ENCODE assay signal across 23 cellular contexts in genomic region chr17:51653902-51654301, GRCh38.
DNase-seq lines count a peak whose midpoint lies in the region; ATAC-seq lines count a peak whose summit lies in the region.
"Had no signal": no experiment of that assay in that cellular context is flagged by ENCODE, and none has a peak within 500 bp of the region (broad histone marks: within the 10 kb centered on the region; RNA-seq: fewer than 3 reads in every experiment).

No MANE protein-coding gene starts in this region.

- no peak overlapping the region for H3K4me3 ChIP-seq in trophoblast cell (ENCODE audit: low read depth, low read length)
- H3K4me3 ChIP-seq: esophagus muscularis mucosa, upper lobe of left lung had no signal

- DNase-seq in NCI-H82 (lab: John Stamatoyannopoulos, UW), result peak; percentile 47
- no peak for DNase-seq in NCI-H82 treated with DMSO at 0.1 percent for 48 hours (lab: John Stamatoyannopoulos, UW; ENCODE audit: unreplicated experiment)
- DNase-seq in RKO (ENCODE audit: low spot score), result peak; percentile 68
- DNase-seq in globus pallidus (ENCODE audit: low spot score), result peak; percentile 26
- DNase-seq in putamen (ENCODE audit: low spot score), result peak; percentile 5
- no peak for DNase-seq in HuH-7.5 (ENCODE audit: low spot score)
- no peak for DNase-seq in trophoblast cell
- DNase-seq: 8988T; activated CD4-positive, CD25-positive, alpha-beta regulatory T cell; activated CD8-positive, alpha-beta memory T cell treated with anti-CD3 and anti-CD28 coated beads for 24 hours; activated naive CD8-positive, alpha-beta T cell treated with anti-CD3 and anti-CD28 coated beads, Interleukin-2, amount 10 ng/mL, durations not matched to agents 7 days and 5 days; IMR-90; kidney; NCI-H2081 treated with DMSO at 0.1 percent for 48 hours; NK-92 treated with Interleukin-12 subunit alpha and Interleukin-12 subunit beta, amount 100 ng/mL, for 24 hours; retina; stimulated activated CD4-positive, alpha-beta T cell treated with anti-CD3 and anti-CD28 coated beads, Interleukin-15, amount 100 ng/mL, for 24 hours; stimulated activated naive CD8-positive, alpha-beta T cell treated with anti-CD3 and anti-CD28 coated beads, Interleukin-15, Interleukin-2, amounts not matched to agents 100 U/mL and 50 U/mL, for 24 hours; upper lobe of left lung had no signal

- H4K8ac ChIP-seq in trophoblast cell (ENCODE audit: low read depth, low read length), result no peak overlapping the region

- H2AFZ ChIP-seq in trophoblast cell (ENCODE audit: insufficient read depth, low read length, poor library complexity), result no peak overlapping the region

- WGBS in trophoblast cell (ENCODE audit: extremely low coverage, insufficient coverage, insufficient read length), result no CpG with 5 or more reads among the region's 5 CpGs

- ATAC-seq in GM18873 (IDR thresholded peaks at IDR 0.05; ENCODE audit: low FRiP score, unreplicated experiment), result no peak
- ATAC-seq: stimulated activated naive CD8-positive, alpha-beta T cell treated with anti-CD3 and anti-CD28 coated beads, Interleukin-15, Interleukin-2, amounts not matched to agents 100 U/mL and 50 U/mL, for 24 hours had no signal

- no peak overlapping the region for H2BK5ac ChIP-seq in trophoblast cell (ENCODE audit: low read depth, low read length, poor library complexity)

- H3K79me2 ChIP-seq in trophoblast cell (ENCODE audit: control insufficient read depth, insufficient read depth, low read length, poor library complexity), result no peaks in the 10 kb centered on the region

- H3K36me3 ChIP-seq in trophoblast cell (ENCODE audit: control insufficient read depth in 1 of 2, insufficient read depth in 2 of 2, low read length in 2 of 2), result no peaks in the 10 kb centered on the region
- H3K36me3 ChIP-seq: esophagus muscularis mucosa, upper lobe of left lung had no signal

- H3K4me2 ChIP-seq in trophoblast cell (ENCODE audit: low read length), result no peak overlapping the region

- no peak overlapping the region for H2AK5ac ChIP-seq in trophoblast cell (ENCODE audit: low read length)

- H3K27ac ChIP-seq in trophoblast cell (ENCODE audit: low read depth, low read length), result no peak overlapping the region
- H3K27ac ChIP-seq: C4-2B, esophagus muscularis mucosa, RWPE1, upper lobe of left lung had no signal

- no peak overlapping the region for H3K18ac ChIP-seq in trophoblast cell (ENCODE audit: low read length)

- H3K9me3 ChIP-seq in trophoblast cell (ENCODE audit: insufficient read depth, low read depth, low read length), result no peaks in the 10 kb centered on the region
- H3K9me3 ChIP-seq: esophagus muscularis mucosa, upper lobe of left lung had no signal

- no peak overlapping the region for H4K12ac ChIP-seq in trophoblast cell (ENCODE audit: low read depth, low read length)

- H3K4me1 ChIP-seq in trophoblast cell (ENCODE audit: control insufficient read depth in 1 of 2, insufficient read depth in 2 of 2, low read length in 2 of 2), result no peaks in the 10 kb centered on the region
- H3K4me1 ChIP-seq: upper lobe of left lung had no signal

- no peak overlapping the region for H3K14ac ChIP-seq in trophoblast cell (ENCODE audit: low read length)

- no peaks in the 10 kb centered on the region for H3K27me3 ChIP-seq in trophoblast cell (ENCODE audit: insufficient read depth, low read length)
- H3K27me3 ChIP-seq: esophagus muscularis mucosa, upper lobe of left lung had no signal

- H4K91ac ChIP-seq in trophoblast cell (ENCODE audit: low read depth, low read length), result no peak overlapping the region

- H2BK12ac ChIP-seq in trophoblast cell (ENCODE audit: low read length), result no peak overlapping the region

- H3K9ac ChIP-seq in trophoblast cell (ENCODE audit: low read length), result no peak overlapping the region

- no peak overlapping the region for H2BK120ac ChIP-seq in trophoblast cell (ENCODE audit: insufficient read depth, low read length, poor library complexity)

- no peak overlapping the region for H3K23ac ChIP-seq in trophoblast cell (ENCODE audit: low read length)

- H3K79me1 ChIP-seq in trophoblast cell (ENCODE audit: low read length), result no peaks in the 10 kb centered on the region

- H3K4ac ChIP-seq in trophoblast cell (ENCODE audit: low read depth, low read length), result no peak overlapping the region

Comparison
In these comparisons a context has a peak if more than half of its experiments do, and no peak if none do; other contexts are left out.
1. DNase-seq: peak in NCI-H82 (single experiment), RKO (single experiment), globus pallidus (single experiment) and putamen (single experiment); none in NCI-H82 treated with DMSO at 0.1 percent for 48 hours (single experiment), HuH-7.5 (single experiment) and trophoblast cell (0 of 2).